Comparison of ENCODE assay signal across 1 cellular context in genomic region chr1:27883536-27884181, GRCh38.
A peak's percentile ranks its signal among the peaks of the same experiment; 100 is the strongest.
TF ChIP-seq lines count a peak whose summit lies in the region.

No MANE protein-coding gene starts in this region.

TF ChIP-seq in GM12878, 131 proteins besides CTCF, POLR2A, EP300 and RAD21:
- TF ChIP-seq EED (IDR thresholded peaks at IDR 0.05; ENCODE audit: low read depth) (no peak), SIN3A (IDR thresholded peaks at IDR 0.05; ENCODE audit: low read depth, low read length) (no peak), IKZF1 (conservative IDR thresholded peaks at IDR 0.05) (no peak), JUNB (IDR thresholded peaks at IDR 0.05) (no peak), RCOR1 (conservative IDR thresholded peaks at IDR 0.05; ENCODE audit: low read depth, low read length) (0 out of 2 replicates have a peak, but pooled peaks have one; percentile 20), BCLAF1 (IDR thresholded peaks at IDR 0.05) (no peak), HCFC1 (IDR thresholded peaks at IDR 0.05; ENCODE audit: low read length) (no peak), SP1 (IDR thresholded peaks at IDR 0.05; ENCODE audit: low read depth, low read length) (no peak), RBBP5 (conservative IDR thresholded peaks at IDR 0.05) (no peak), NFYA (IDR thresholded peaks at IDR 0.05; ENCODE audit: borderline replicate concordance, low read depth, low read length) (no peak), MLLT1 (IDR thresholded peaks at IDR 0.05) (peak; percentile 85), EZH2 (IDR thresholded peaks at IDR 0.05; ENCODE audit: borderline replicate concordance, control insufficient read depth, low read depth, low read length) (no peak), E4F1 (IDR thresholded peaks at IDR 0.05; ENCODE audit: borderline replicate concordance, partially characterized antibody) (no peak), MYC (IDR thresholded peaks at IDR 0.05; ENCODE audit: insufficient read depth, insufficient read length, insufficient replicate concordance, low read length, severe bottlenecking) (no peak), ATF2 (IDR thresholded peaks at IDR 0.05; ENCODE audit: low read length) (no peak), EGR1 (IDR thresholded peaks at IDR 0.05; ENCODE audit: borderline replicate concordance in 1 of 2, low read depth in 2 of 2, low read length in 2 of 2) (no peak), ZNF217 (IDR thresholded peaks at IDR 0.05) (0 out of 2 replicates have a peak, but pooled peaks have one; percentile 41), ATF3 (IDR thresholded peaks at IDR 0.05; ENCODE audit: borderline replicate concordance, extremely low read depth, low read depth, low read length) (no peak), SMARCA5 (IDR thresholded peaks at IDR 0.05) (no peak), TBL1XR1 (IDR thresholded peaks at IDR 0.05; ENCODE audit: low read depth, low read length) (no peak), FOS (IDR thresholded peaks at IDR 0.05; ENCODE audit: borderline replicate concordance, extremely low read depth, insufficient read length) (no peak), FOXK2 (IDR thresholded peaks at IDR 0.05) (no peak), TCF3 (IDR thresholded peaks at IDR 0.05; ENCODE audit: borderline replicate concordance, insufficient read depth, low read depth, low read length) (0 out of 2 replicates have a peak, but pooled peaks have one; percentile 13), JUND (IDR thresholded peaks at IDR 0.05; ENCODE audit: low read depth, low read length) (no peak), RUNX3 (IDR thresholded peaks at IDR 0.05; ENCODE audit: low read length) (no peak), LARP7 (IDR thresholded peaks at IDR 0.05) (no peak), MTA2 (IDR thresholded peaks at IDR 0.05; ENCODE audit: low read depth) (no peak), TCF7 (IDR thresholded peaks at IDR 0.05; ENCODE audit: borderline replicate concordance) (no peak), ZNF622 (IDR thresholded peaks at IDR 0.05) (no peak), PAX8 (IDR thresholded peaks at IDR 0.05) (peak; percentile 65; the same call in 1 of the 2 replicates), ZBTB40 (IDR thresholded peaks at IDR 0.05; ENCODE audit: borderline replicate concordance) (no peak), POLR2AphosphoS2 (IDR thresholded peaks at IDR 0.05; ENCODE audit: low read depth, low read length) (0 out of 2 replicates have a peak, but pooled peaks have one; percentile 16), PAX5 (IDR thresholded peaks at IDR 0.05; ENCODE audit: borderline replicate concordance, low read depth, low read length) (peak; percentile 73; the same call in 1 of the 2 replicates), CHD2 (IDR thresholded peaks at IDR 0.05; ENCODE audit: borderline replicate concordance, low read depth, low read length) (no peak; the same call in 1 of the 2 replicates), SMAD5 (IDR thresholded peaks at IDR 0.05; ENCODE audit: low read depth) (no peak), SMC3 (IDR thresholded peaks at IDR 0.05; ENCODE audit: borderline replicate concordance, low read length) (0 out of 2 replicates have a peak, but pooled peaks have one; percentile 1), SIX5 (IDR thresholded peaks at IDR 0.05; ENCODE audit: low read depth, low read length, severe bottlenecking) (no peak), MTA3 (IDR thresholded peaks at IDR 0.05; ENCODE audit: borderline replicate concordance, low read length) (no peak), ZBED1 (IDR thresholded peaks at IDR 0.05; ENCODE audit: borderline replicate concordance) (no peak), STAT3 (IDR thresholded peaks at IDR 0.05; ENCODE audit: low read depth, low read length) (no peak)
